In the genomic region with DNA sequence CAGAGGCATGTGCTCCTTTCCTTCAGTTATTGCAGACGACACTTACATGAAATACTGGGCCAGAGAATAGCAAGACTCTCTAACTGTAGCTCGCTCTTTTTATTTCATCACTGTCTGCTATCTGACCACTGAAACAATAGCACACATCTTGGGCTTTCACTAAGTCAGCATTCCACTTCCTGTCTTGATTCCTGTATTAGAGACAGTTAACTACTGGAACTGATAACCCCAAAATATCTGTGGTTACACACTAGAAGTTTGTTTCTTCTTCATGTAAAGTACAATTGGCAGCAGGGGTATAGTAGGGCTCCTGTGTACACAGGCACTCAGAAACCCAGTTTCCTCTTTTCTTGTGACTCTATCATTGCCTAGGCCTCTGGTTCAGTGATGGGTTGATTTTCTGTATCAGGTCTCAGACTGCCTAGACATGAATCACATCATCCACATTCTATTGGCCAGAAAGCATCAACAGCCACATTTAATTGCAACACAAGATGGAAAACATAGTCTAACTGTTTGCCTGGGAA, we compare ENCODE assay signal across 9 cellular contexts.
A peak's percentile ranks its signal among the peaks of the same experiment; 100 is the strongest.
DNase-seq lines count a peak whose midpoint lies in the region; ATAC-seq, FAIRE-seq and TF ChIP-seq lines count a peak whose summit lies in the region.
"Had no signal": no experiment of that assay in that cellular context is flagged by ENCODE, and none has a peak within 500 bp of the region (broad histone marks: within the 10 kb centered on the region; RNA-seq: fewer than 3 reads in every experiment).

No MANE protein-coding gene starts in this region.

- no peak overlapping the region for H2BK120ac ChIP-seq in H1 (replicated peaks; ENCODE audit: low read depth, low read length)

- H3K27ac ChIP-seq in H1 (ENCODE audit: low read depth, low read length) (no peak overlapping the region), adrenal gland (no peak overlapping the region)
- H3K27ac ChIP-seq: SJSA1 had no signal

- peak; percentile 31 for DNase-seq in GM12865 (ENCODE audit: low read depth)
- no peak for DNase-seq in H1 (ENCODE audit: low read depth in 1 of 2, low spot score in 2 of 2)
- no peak for DNase-seq in NCI-H524 treated with DMSO at 0.1 percent for 48 hours (lab: John Stamatoyannopoulos, UW)
- no peak for DNase-seq in DMS53 treated with DMSO at 0.1 percent for 48 hours (lab: John Stamatoyannopoulos, UW; ENCODE audit: unreplicated experiment)
- no peak for DNase-seq in adrenal gland
- no peak for DNase-seq in NCI-H2196 treated with DMSO at 0.1 percent for 48 hours (lab: John Stamatoyannopoulos, UW; ENCODE audit: unreplicated experiment)

- H2AK5ac ChIP-seq in H1 (ENCODE audit: low read depth, low read length) = no peak overlapping the region

- H3K23me2 ChIP-seq in H1 (ENCODE audit: low read depth, low read length) = no peaks in the 10 kb centered on the region

- no peak for TF ChIP-seq EP300 in H1 (IDR thresholded peaks at IDR 0.05; ENCODE audit: borderline replicate concordance in 1 of 2, low read depth in 2 of 2, low read length in 2 of 2)

- no peak for FAIRE-seq in H1 (lab: Jason Lieb, UNC)

- no peak overlapping the region for H3K23ac ChIP-seq in H1 (ENCODE audit: insufficient read length)

- H2BK20ac ChIP-seq in H1 (ENCODE audit: low read length) = no peak overlapping the region

- no peak overlapping the region for H3K4me2 ChIP-seq in H1 (ENCODE audit: insufficient read depth in 1 of 2, low read depth in 2 of 2, low read length in 2 of 2)

- no peaks in the 10 kb centered on the region for H3K79me1 ChIP-seq in H1 (ENCODE audit: low read depth, low read length)

- TF ChIP-seq POLR2A in H1 (IDR thresholded peaks at IDR 0.05; ENCODE audit: control extremely low read depth in 1 of 2, low read depth in 2 of 2, low read length in 2 of 2) = no peak
- TF ChIP-seq POLR2A in adrenal gland (IDR thresholded peaks at IDR 0.05) = no peak

- H3K4ac ChIP-seq in H1 (replicated peaks; ENCODE audit: insufficient read length, low read depth, low read length) = no peak overlapping the region

- no peak overlapping the region for H2BK12ac ChIP-seq in H1 (ENCODE audit: low read depth, low read length)

- H3K4me1 ChIP-seq in H1 (replicated peaks in 1 of 4; ENCODE audit: control insufficient read depth in 3 of 4, insufficient read depth in 4 of 4, low read length in 3 of 4) (no peaks in the 10 kb centered on the region), adrenal gland (replicated peaks in 1 of 2) (peaks cover 0 to 14% of the 10 kb centered on the region in 2 donors)
- H3K4me1 ChIP-seq: SJSA1 had no signal

- no peak overlapping the region for H2BK15ac ChIP-seq in H1 (ENCODE audit: low read length)

- TF ChIP-seq CTCF in GM12865 (IDR thresholded peaks at IDR 0.05; ENCODE audit: insufficient read depth, low read depth, low read length, missing control alignments) = no peak
- TF ChIP-seq CTCF in H1 (IDR thresholded peaks at IDR 0.05; ENCODE audit: control extremely low read depth in 1 of 3, insufficient read depth in 1 of 3, low read depth in 1 of 3, low read length in 3 of 3) = no peak
- TF ChIP-seq CTCF in adrenal gland (IDR thresholded peaks at IDR 0.05) = no peak

- H3K56ac ChIP-seq in H1 (replicated peaks; ENCODE audit: insufficient read length, low read depth, low read length) = no peak overlapping the region

- H3K4me3 ChIP-seq in GM12865 (ENCODE audit: low read depth, low read length) (no peak overlapping the region), H1 (ENCODE audit: extremely low read depth in 1 of 4, insufficient read depth in 2 of 4, low read depth in 3 of 4, low read length in 4 of 4) (no peak overlapping the region), adrenal gland (no peak overlapping the region)
- H3K4me3 ChIP-seq: SJSA1 had no signal

- H4K91ac ChIP-seq in H1 (replicated peaks; ENCODE audit: insufficient read length, low read length) = no peak overlapping the region

- H4K5ac ChIP-seq in H1 (ENCODE audit: insufficient read length, low read depth, low read length) = no peak overlapping the region

- intact Hi-C loops in adrenal gland (cut with DNase I) = no loop called here

- no peak overlapping the region for H4K8ac ChIP-seq in H1 (ENCODE audit: extremely low read depth, insufficient read depth, low read length)

- H2BK5ac ChIP-seq in H1 (ENCODE audit: low read depth, low read length) = no peak overlapping the region

- H3K36me3 ChIP-seq in H1 (ENCODE audit: control insufficient read depth in 2 of 4, insufficient read depth in 4 of 4, low read length in 3 of 4) (no peaks in the 10 kb centered on the region), adrenal gland (replicated peaks in 1 of 2) (no peaks in the 10 kb centered on the region)
- H3K36me3 ChIP-seq: SJSA1 had no signal

- no peak overlapping the region for H3K18ac ChIP-seq in H1 (ENCODE audit: extremely low read depth, low read length)

- CTCF ChIA-PET in H1 (lab: Charles Lee; ENCODE audit: partially characterized antibody) = interaction anchor here (0.5 to 1.3 kb wide), 3 partner anchors 23 to 228 kb away, joined by 3 to 4 read pairs (median 3); no protein-coding TSS in a partner anchor

- no peak overlapping the region for H3K14ac ChIP-seq in H1 (ENCODE audit: insufficient read length)

- 90% methylated on average over 2 of the region's 2 CpGs; no CpG with 5 or more reads in 1 of the 2 experiments for WGBS in H1 (ENCODE audit: extremely low coverage in 1 of 2, insufficient coverage in 1 of 2, insufficient read length in 1 of 2, insufficient replicate concordance in 2 of 2, low coverage in 1 of 2, low lambda C conversion rate in 2 of 2, missing lambda C conversion rate in 1 of 2), 2 experiments
- WGBS in adrenal gland, 4 donors = 55 to 72% (median 67%) methylated on average over 2 of the region's 2 CpGs

- POLR2A ChIA-PET in H1 (lab: Charles Lee; ENCODE audit: partially characterized antibody) = no interaction called here

- 0 out of 2 replicates have a peak overlapping the region, but pooled peaks have one; percentile 19 for H2AFZ ChIP-seq in H1 (ENCODE audit: low read length)

- no peaks in the 10 kb centered on the region for H4K20me1 ChIP-seq in H1 (replicated peaks in 1 of 2; ENCODE audit: control insufficient read depth in 1 of 2, insufficient read depth in 2 of 2, low read length in 2 of 2)

- no peaks in the 10 kb centered on the region for H3K9me3 ChIP-seq in H1 (ENCODE audit: insufficient read depth in 2 of 2, low read depth in 1 of 2, low read length in 1 of 2)
- H3K9me3 ChIP-seq in adrenal gland (replicated peaks in 1 of 3) = no peaks in the 10 kb centered on the region
- H3K9me3 ChIP-seq: SJSA1 had no signal

- H3K79me2 ChIP-seq in H1 (ENCODE audit: control insufficient read depth in 1 of 2, insufficient read depth in 2 of 2, low read length in 2 of 2) = no peaks in the 10 kb centered on the region

- TF ChIP-seq RAD21 in H1 (IDR thresholded peaks at IDR 0.05 in 1 of 2, conservative IDR thresholded peaks at IDR 0.05 in 1 of 2; ENCODE audit: low read depth in 2 of 2, low read length in 2 of 2) = no peak

- H3K9ac ChIP-seq in H1 (replicated peaks in 1 of 4; ENCODE audit: extremely low read depth in 1 of 4, low read depth in 3 of 4, low read length in 3 of 4) = no peak overlapping the region

- H3K27me3 ChIP-seq in H1 (replicated peaks in 1 of 4; ENCODE audit: control insufficient read depth in 3 of 4, extremely low read depth in 1 of 4, insufficient read depth in 3 of 4, low read length in 3 of 4) = no peaks in the 10 kb centered on the region
- no peaks in the 10 kb centered on the region for H3K27me3 ChIP-seq in adrenal gland
- H3K27me3 ChIP-seq: SJSA1 had no signal

- ATAC-seq in GM21528 (IDR thresholded peaks at IDR 0.05; ENCODE audit: low FRiP score, unreplicated experiment) = peak; percentile 97
- peak; percentile 83 for ATAC-seq in HG03558 (IDR thresholded peaks at IDR 0.05; ENCODE audit: extremely low read depth, unreplicated experiment)

TF ChIP-seq in H1, 55 proteins besides CTCF, POLR2A, EP300 and RAD21 (continues in another document):
- TF ChIP-seq TAF7 (optimal IDR thresholded peaks at IDR 0.05; ENCODE audit: borderline replicate concordance, low read depth, low read length) = no peak
- TF ChIP-seq CHD2 (IDR thresholded peaks at IDR 0.05; ENCODE audit: low read length) = no peak
- no peak for TF ChIP-seq TBP (IDR thresholded peaks at IDR 0.05; ENCODE audit: low read depth, low read length)
- TF ChIP-seq POU5F1 (IDR thresholded peaks at IDR 0.05; ENCODE audit: low read depth, low read length) = no peak
- no peak for TF ChIP-seq HDAC6 (IDR thresholded peaks at IDR 0.05; ENCODE audit: low read depth, low read length)
- no peak for TF ChIP-seq KDM1A (IDR thresholded peaks at IDR 0.05; ENCODE audit: borderline replicate concordance, low read length)
- TF ChIP-seq GABPA (IDR thresholded peaks at IDR 0.05; ENCODE audit: borderline replicate concordance, insufficient read depth, low read length) = no peak
- no peak for TF ChIP-seq MAFK (IDR thresholded peaks at IDR 0.05; ENCODE audit: low read depth, low read length)
- TF ChIP-seq ASH2L (IDR thresholded peaks at IDR 0.05; ENCODE audit: low read length) = no peak
- no peak for TF ChIP-seq SAP30 (IDR thresholded peaks at IDR 0.05; ENCODE audit: insufficient read depth, insufficient replicate concordance, low read length)
- TF ChIP-seq BACH1 (IDR thresholded peaks at IDR 0.05; ENCODE audit: low read length) = no peak
